Comparison of ENCODE assay signal across 2 cellular contexts in the genomic region with DNA sequence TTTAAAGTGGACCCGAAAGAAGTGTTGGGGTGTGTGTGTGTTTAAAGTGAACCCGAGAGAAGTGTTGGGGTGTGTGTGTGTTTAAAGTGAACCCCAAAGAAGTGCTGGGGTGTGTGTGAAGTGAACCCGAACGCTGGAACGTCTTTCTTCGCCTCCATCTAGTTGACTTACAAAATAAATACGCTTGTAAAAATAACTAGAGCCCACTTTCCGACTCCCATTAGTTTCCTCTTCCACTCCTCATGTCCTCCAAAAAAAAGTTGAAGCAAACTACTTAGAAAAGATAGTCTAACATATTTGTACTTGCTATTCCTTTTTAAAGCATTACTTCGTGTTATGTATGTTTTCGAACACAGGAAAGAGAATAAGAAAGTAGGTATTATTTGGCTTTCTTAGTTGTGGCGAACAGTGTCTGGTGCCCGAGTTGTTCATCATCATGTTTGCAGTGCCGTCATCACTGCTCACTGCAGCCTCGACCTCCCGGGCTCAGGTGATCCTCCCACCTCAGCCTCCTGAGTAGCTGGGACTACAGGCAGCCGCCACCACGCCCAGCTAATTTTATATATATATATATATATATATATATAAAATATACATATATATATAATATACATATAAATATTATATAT.
TF ChIP-seq lines count a peak whose summit lies in the region.

No MANE protein-coding gene starts in this region.

TF ChIP-seq in SK-N-SH, 30 proteins besides CTCF, POLR2A, EP300 and RAD21 (continued from another document):
- TF ChIP-seq CHD2 (IDR thresholded peaks at IDR 0.05; ENCODE audit: low read length, partially characterized antibody) (no peak), JUND (IDR thresholded peaks at IDR 0.05) (no peak), GABPA (IDR thresholded peaks at IDR 0.05; ENCODE audit: low read depth) (no peak), FOSL2 (IDR thresholded peaks at IDR 0.05; ENCODE audit: borderline replicate concordance, low read depth) (no peak), NRF1 (IDR thresholded peaks at IDR 0.05; ENCODE audit: low read depth, low read length) (no peak), MXI1 (IDR thresholded peaks at IDR 0.05; ENCODE audit: low read depth, low read length) (no peak), FOXM1 (IDR thresholded peaks at IDR 0.05; ENCODE audit: low read depth) (no peak), MEF2A (IDR thresholded peaks at IDR 0.05; ENCODE audit: borderline replicate concordance, low read depth) (no peak), POLR2AphosphoS5 (IDR thresholded peaks at IDR 0.05; ENCODE audit: low read depth, low read length) (no peak), TAF1 (IDR thresholded peaks at IDR 0.05; ENCODE audit: borderline replicate concordance, low read depth, low read length) (no peak), SMC3 (IDR thresholded peaks at IDR 0.05; ENCODE audit: low read depth, low read length) (no peak), GATA2 (CRISPR knock-in tag; IDR thresholded peaks at IDR 0.05) (no peak)
- TF ChIP-seq, protein P1, sequence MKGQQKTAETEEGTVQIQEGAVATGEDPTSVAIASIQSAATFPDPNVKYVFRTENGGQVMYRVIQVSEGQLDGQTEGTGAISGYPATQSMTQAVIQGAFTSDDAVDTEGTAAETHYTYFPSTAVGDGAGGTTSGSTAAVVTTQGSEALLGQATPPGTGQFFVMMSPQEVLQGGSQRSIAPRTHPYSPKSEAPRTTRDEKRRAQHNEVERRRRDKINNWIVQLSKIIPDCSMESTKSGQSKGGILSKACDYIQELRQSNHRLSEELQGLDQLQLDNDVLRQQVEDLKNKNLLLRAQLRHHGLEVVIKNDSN (IDR thresholded peaks at IDR 0.05; ENCODE audit: borderline replicate concordance, low read depth) = no peak
- TF ChIP-seq, protein P2, sequence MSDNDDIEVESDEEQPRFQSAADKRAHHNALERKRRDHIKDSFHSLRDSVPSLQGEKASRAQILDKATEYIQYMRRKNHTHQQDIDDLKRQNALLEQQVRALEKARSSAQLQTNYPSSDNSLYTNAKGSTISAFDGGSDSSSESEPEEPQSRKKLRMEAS (IDR thresholded peaks at IDR 0.05; ENCODE audit: low read depth) = no peak
- TF ChIP-seq, protein P3, sequence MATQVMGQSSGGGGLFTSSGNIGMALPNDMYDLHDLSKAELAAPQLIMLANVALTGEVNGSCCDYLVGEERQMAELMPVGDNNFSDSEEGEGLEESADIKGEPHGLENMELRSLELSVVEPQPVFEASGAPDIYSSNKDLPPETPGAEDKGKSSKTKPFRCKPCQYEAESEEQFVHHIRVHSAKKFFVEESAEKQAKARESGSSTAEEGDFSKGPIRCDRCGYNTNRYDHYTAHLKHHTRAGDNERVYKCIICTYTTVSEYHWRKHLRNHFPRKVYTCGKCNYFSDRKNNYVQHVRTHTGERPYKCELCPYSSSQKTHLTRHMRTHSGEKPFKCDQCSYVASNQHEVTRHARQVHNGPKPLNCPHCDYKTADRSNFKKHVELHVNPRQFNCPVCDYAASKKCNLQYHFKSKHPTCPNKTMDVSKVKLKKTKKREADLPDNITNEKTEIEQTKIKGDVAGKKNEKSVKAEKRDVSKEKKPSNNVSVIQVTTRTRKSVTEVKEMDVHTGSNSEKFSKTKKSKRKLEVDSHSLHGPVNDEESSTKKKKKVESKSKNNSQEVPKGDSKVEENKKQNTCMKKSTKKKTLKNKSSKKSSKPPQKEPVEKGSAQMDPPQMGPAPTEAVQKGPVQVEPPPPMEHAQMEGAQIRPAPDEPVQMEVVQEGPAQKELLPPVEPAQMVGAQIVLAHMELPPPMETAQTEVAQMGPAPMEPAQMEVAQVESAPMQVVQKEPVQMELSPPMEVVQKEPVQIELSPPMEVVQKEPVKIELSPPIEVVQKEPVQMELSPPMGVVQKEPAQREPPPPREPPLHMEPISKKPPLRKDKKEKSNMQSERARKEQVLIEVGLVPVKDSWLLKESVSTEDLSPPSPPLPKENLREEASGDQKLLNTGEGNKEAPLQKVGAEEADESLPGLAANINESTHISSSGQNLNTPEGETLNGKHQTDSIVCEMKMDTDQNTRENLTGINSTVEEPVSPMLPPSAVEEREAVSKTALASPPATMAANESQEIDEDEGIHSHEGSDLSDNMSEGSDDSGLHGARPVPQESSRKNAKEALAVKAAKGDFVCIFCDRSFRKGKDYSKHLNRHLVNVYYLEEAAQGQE (IDR thresholded peaks at IDR 0.05; ENCODE audit: low read depth, low read length) = no peak

TF ChIP-seq in SK-N-SH treated with all-trans-retinoic acid at 6 μM for 48 hours, 23 proteins besides CTCF, POLR2A, EP300 and RAD21 (continued from another document):
- TF ChIP-seq, protein P4, sequence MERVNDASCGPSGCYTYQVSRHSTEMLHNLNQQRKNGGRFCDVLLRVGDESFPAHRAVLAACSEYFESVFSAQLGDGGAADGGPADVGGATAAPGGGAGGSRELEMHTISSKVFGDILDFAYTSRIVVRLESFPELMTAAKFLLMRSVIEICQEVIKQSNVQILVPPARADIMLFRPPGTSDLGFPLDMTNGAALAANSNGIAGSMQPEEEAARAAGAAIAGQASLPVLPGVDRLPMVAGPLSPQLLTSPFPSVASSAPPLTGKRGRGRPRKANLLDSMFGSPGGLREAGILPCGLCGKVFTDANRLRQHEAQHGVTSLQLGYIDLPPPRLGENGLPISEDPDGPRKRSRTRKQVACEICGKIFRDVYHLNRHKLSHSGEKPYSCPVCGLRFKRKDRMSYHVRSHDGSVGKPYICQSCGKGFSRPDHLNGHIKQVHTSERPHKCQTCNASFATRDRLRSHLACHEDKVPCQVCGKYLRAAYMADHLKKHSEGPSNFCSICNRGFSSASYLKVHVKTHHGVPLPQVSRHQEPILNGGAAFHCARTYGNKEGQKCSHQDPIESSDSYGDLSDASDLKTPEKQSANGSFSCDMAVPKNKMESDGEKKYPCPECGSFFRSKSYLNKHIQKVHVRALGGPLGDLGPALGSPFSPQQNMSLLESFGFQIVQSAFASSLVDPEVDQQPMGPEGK (CRISPR knock-in tag; IDR thresholded peaks at IDR 0.05; ENCODE audit: borderline replicate concordance) = no peak
- no peak for TF ChIP-seq ZFP30 (CRISPR knock-in tag; IDR thresholded peaks at IDR 0.05)
- no peak for TF ChIP-seq ESRRG (CRISPR knock-in tag; IDR thresholded peaks at IDR 0.05)
- TF ChIP-seq, protein P5, sequence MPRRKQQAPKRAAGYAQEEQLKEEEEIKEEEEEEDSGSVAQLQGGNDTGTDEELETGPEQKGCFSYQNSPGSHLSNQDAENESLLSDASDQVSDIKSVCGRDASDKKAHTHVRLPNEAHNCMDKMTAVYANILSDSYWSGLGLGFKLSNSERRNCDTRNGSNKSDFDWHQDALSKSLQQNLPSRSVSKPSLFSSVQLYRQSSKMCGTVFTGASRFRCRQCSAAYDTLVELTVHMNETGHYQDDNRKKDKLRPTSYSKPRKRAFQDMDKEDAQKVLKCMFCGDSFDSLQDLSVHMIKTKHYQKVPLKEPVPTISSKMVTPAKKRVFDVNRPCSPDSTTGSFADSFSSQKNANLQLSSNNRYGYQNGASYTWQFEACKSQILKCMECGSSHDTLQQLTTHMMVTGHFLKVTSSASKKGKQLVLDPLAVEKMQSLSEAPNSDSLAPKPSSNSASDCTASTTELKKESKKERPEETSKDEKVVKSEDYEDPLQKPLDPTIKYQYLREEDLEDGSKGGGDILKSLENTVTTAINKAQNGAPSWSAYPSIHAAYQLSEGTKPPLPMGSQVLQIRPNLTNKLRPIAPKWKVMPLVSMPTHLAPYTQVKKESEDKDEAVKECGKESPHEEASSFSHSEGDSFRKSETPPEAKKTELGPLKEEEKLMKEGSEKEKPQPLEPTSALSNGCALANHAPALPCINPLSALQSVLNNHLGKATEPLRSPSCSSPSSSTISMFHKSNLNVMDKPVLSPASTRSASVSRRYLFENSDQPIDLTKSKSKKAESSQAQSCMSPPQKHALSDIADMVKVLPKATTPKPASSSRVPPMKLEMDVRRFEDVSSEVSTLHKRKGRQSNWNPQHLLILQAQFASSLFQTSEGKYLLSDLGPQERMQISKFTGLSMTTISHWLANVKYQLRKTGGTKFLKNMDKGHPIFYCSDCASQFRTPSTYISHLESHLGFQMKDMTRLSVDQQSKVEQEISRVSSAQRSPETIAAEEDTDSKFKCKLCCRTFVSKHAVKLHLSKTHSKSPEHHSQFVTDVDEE (CRISPR knock-in tag; IDR thresholded peaks at IDR 0.05) = no peak
- no peak for TF ChIP-seq TCF4 (CRISPR knock-in tag; IDR thresholded peaks at IDR 0.05; ENCODE audit: borderline replicate concordance)
- TF ChIP-seq BACH2 (CRISPR knock-in tag; IDR thresholded peaks at IDR 0.05; ENCODE audit: borderline replicate concordance) = no peak
- TF ChIP-seq ZNF8 (CRISPR knock-in tag; IDR thresholded peaks at IDR 0.05) = no peak
- TF ChIP-seq ARNTL (CRISPR knock-in tag; IDR thresholded peaks at IDR 0.05; ENCODE audit: borderline replicate concordance, low read depth) = no peak
- TF ChIP-seq OSR1 (CRISPR knock-in tag; IDR thresholded peaks at IDR 0.05) = no peak
- TF ChIP-seq, protein P6, sequence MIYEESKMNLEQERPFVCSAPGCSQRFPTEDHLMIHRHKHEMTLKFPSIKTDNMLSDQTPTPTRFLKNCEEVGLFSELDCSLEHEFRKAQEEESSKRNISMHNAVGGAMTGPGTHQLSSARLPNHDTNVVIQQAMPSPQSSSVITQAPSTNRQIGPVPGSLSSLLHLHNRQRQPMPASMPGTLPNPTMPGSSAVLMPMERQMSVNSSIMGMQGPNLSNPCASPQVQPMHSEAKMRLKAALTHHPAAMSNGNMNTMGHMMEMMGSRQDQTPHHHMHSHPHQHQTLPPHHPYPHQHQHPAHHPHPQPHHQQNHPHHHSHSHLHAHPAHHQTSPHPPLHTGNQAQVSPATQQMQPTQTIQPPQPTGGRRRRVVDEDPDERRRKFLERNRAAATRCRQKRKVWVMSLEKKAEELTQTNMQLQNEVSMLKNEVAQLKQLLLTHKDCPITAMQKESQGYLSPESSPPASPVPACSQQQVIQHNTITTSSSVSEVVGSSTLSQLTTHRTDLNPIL (CRISPR knock-in tag; IDR thresholded peaks at IDR 0.05; ENCODE audit: low read depth) = no peak
- TF ChIP-seq CSDC2 (CRISPR knock-in tag; IDR thresholded peaks at IDR 0.05) = no peak
- TF ChIP-seq RARB (CRISPR knock-in tag; IDR thresholded peaks at IDR 0.05) = no peak
